8 cellular contexts compared by ENCODE assay signal in genomic region chr17:16215273-16215964, GRCh38. TPM values are rescaled to one million over a fixed set of nuclear protein-coding genes. Genes with fewer than 3 reads are reported as not detected.
A peak's percentile ranks its signal among the peaks of the same experiment; 100 is the strongest.
DNase-seq lines count a peak whose midpoint lies in the region; ATAC-seq and TF ChIP-seq lines count a peak whose summit lies in the region.

NCOR1 (minus strand) TSS chr17:16215534; CDS start chr17:16194569, 20,965 bp downstream.

- intact Hi-C loops in Right ventricle myocardium superior (cut with DNase I) (no loop called here), tibial artery (cut with DNase I; ENCODE audit: low total_unique reads) (loop anchor here (5.0 kb wide), 1 partner anchor 72 kb away; no protein-coding TSS in a partner anchor)

- no peaks in the 10 kb centered on the region for H3K4me1 ChIP-seq in parathyroid adenoma
- H3K4me1 ChIP-seq in tibial artery = peaks cover 0 to 53% (median 24%) of the 10 kb centered on the region in 4 donors

- H3K4me3 ChIP-seq in parathyroid adenoma (ENCODE audit: low read depth, low read length) (peak within 1 kb of the TSS; percentile 90), tibial artery (peak within 1 kb of the TSS; percentile 93 to 96)

- peak within 1 kb of the TSS; percentile 85 for H3K27ac ChIP-seq in parathyroid adenoma
- peak within 1 kb of the TSS; percentile 97 to 99 for H3K27ac ChIP-seq in tibial artery

- no peaks in the 10 kb centered on the region for H3K36me3 ChIP-seq in parathyroid adenoma (ENCODE audit: control insufficient read depth, insufficient read depth, low read length)
- H3K36me3 ChIP-seq in tibial artery = peaks cover 0 to 7% (median 0%) of the 10 kb centered on the region in 3 donors

- H3K9ac ChIP-seq in parathyroid adenoma = peak within 1 kb of the TSS; percentile 85

- H3K27me3 ChIP-seq in parathyroid adenoma (ENCODE audit: control insufficient read depth, insufficient read depth, low read length) (no peaks in the 10 kb centered on the region), tibial artery (no peaks in the 10 kb centered on the region)

- H2AFZ ChIP-seq in parathyroid adenoma = peak within 1 kb of the TSS; percentile 90

- peaks cover 46% of the 10 kb centered on the region for H3K79me2 ChIP-seq in parathyroid adenoma

- TF ChIP-seq CTCF in GM12873 (IDR thresholded peaks at IDR 0.05; ENCODE audit: insufficient read depth, low read depth, low read length, missing control alignments) (peak; percentile 34), parathyroid adenoma (IDR thresholded peaks at IDR 0.05) (peak; percentile 61), tibial artery (IDR thresholded peaks at IDR 0.05) (peak; percentile 17 to 32)

- H3K9me3 ChIP-seq in parathyroid adenoma (ENCODE audit: control insufficient read depth, low read length) = no peaks in the 10 kb centered on the region
- H3K9me3 ChIP-seq in tibial artery = no peaks in the 10 kb centered on the region

- DNase-seq in NCI-H128 (lab: John Stamatoyannopoulos, UW; ENCODE audit: unreplicated experiment) = peak; percentile 60
- peak; percentile 94 to 96 for DNase-seq in SW 1271 (lab: John Stamatoyannopoulos, UW)
- peak; percentile 78 for DNase-seq in activated naive CD8-positive, alpha-beta T cell treated with anti-CD3 and anti-CD28 coated beads, Interleukin-2, amount 50 U/mL, for 16 hours (ENCODE audit: low read depth, low spot score)
- DNase-seq in Right ventricle myocardium superior = peak; percentile 96
- DNase-seq in tibial artery = peak; percentile 92 to 95

- H3K4me2 ChIP-seq in parathyroid adenoma (ENCODE audit: low read length) = peak within 1 kb of the TSS; percentile 98

- ATAC-seq in HG02759 (IDR thresholded peaks at IDR 0.05; ENCODE audit: unreplicated experiment) (peak; percentile 77), Right ventricle myocardium superior (ENCODE audit: poor library complexity) (peak; percentile 97)

RNA-seq across cellular contexts. Expression of gene NCOR1, which starts in this region (rescaled TPM):
- 61.4 TPM for total RNA-seq in Right ventricle myocardium superior

Comparison
In these comparisons a context has a peak if more than half of its experiments do, and no peak if none do; other contexts are left out.
1. Peak in every context shown above with its lines: DNase-seq, ATAC-seq, H3K4me3 ChIP-seq and H3K27ac ChIP-seq.